In the genomic region with DNA sequence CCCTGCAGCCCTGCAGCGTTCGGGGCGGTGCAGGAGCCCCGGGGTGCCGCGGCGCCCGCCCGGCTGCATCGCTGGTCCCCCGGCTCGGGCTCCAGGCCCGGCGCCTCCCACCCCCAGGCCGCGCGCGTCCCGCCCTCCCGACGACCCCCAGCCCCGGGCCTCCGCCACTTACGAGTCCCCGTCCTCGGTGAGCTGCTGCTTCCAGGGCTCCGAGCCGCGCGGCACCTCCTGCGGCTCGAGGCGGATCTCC, we compare ENCODE assay signal across 8 cellular contexts. TPM values are rescaled to one million over a fixed set of nuclear protein-coding genes. Genes with fewer than 3 reads are reported as not detected.
DNase-seq lines count a peak whose midpoint lies in the region; ATAC-seq and TF ChIP-seq lines count a peak whose summit lies in the region.

No MANE protein-coding gene starts in this region.

- no peak for TF ChIP-seq CTCF in DND-41 (IDR thresholded peaks at IDR 0.05; ENCODE audit: borderline replicate concordance, extremely low read depth, low read length, poor library complexity, severe bottlenecking)

- WGBS in neuronal stem cell (ENCODE audit: extremely low coverage in 2 of 2, insufficient read length in 2 of 2, insufficient replicate concordance in 1 of 2), 2 donors: no CpG with 5 or more reads among the region's 33 CpGs

- H3K14ac ChIP-seq in neuronal stem cell (ENCODE audit: low read length): peak overlapping the region; percentile 87

- H3K18ac ChIP-seq in neuronal stem cell (ENCODE audit: low read length): peak overlapping the region; percentile 100

- no peaks in the 10 kb centered on the region for H3K9me2 ChIP-seq in Karpas-422 (replicated peaks; ENCODE audit: insufficient read depth, low read length)

- peak overlapping the region; percentile 33 for H2AK5ac ChIP-seq in neuronal stem cell (ENCODE audit: low read depth, low read length)

- H3K4me1 ChIP-seq in DND-41 (ENCODE audit: insufficient read depth, low read length): peaks cover 48% of the 10 kb centered on the region
- peaks cover 31% of the 10 kb centered on the region for H3K4me1 ChIP-seq in Karpas-422 (ENCODE audit: low read length)
- H3K4me1 ChIP-seq in duodenal mucosa (ENCODE audit: control insufficient read depth in 1 of 2, insufficient read depth in 2 of 2, low read length in 2 of 2): peaks cover 50 to 56% of the 10 kb centered on the region in 2 donors
- peaks cover 7 to 12% of the 10 kb centered on the region in 2 donors for H3K4me1 ChIP-seq in neuronal stem cell (ENCODE audit: control insufficient read depth in 2 of 2, insufficient read depth in 1 of 2, low read depth in 1 of 2, low read length in 2 of 2)

- H3K79me1 ChIP-seq in neuronal stem cell (ENCODE audit: low read depth, low read length): peaks cover 2% of the 10 kb centered on the region

- peak overlapping the region; percentile 99 for H3K23ac ChIP-seq in neuronal stem cell (ENCODE audit: low read depth, low read length, poor library complexity)

- no peaks in the 10 kb centered on the region for H3K9me3 ChIP-seq in DND-41 (ENCODE audit: insufficient read depth, low read length, severe bottlenecking)
- no peaks in the 10 kb centered on the region for H3K9me3 ChIP-seq in Karpas-422 (ENCODE audit: low read length)
- H3K9me3 ChIP-seq in duodenal mucosa (ENCODE audit: control insufficient read depth in 1 of 2, low read length in 2 of 2): no peaks in the 10 kb centered on the region
- no peaks in the 10 kb centered on the region for H3K9me3 ChIP-seq in neuronal stem cell (replicated peaks in 1 of 2; ENCODE audit: control insufficient read depth in 2 of 2, insufficient read depth in 1 of 2, low read depth in 1 of 2, low read length in 2 of 2)

- H3K27ac ChIP-seq in DND-41 (ENCODE audit: low read length) (peak overlapping the region; percentile 98), Karpas-422 (ENCODE audit: low read length) (peak overlapping the region; percentile 65), duodenal mucosa (ENCODE audit: low read depth, low read length) (peak overlapping the region; percentile 99), neuronal stem cell (replicated peaks; ENCODE audit: low read length) (peak overlapping the region; percentile 93)

- H3K36me3 ChIP-seq in DND-41 (ENCODE audit: insufficient read depth, low read length) (peaks cover 38% of the 10 kb centered on the region), Karpas-422 (ENCODE audit: insufficient read depth, low read length) (peaks cover 29% of the 10 kb centered on the region), duodenal mucosa (ENCODE audit: control insufficient read depth in 1 of 2, insufficient read depth in 2 of 2, low read length in 2 of 2) (peaks cover 36 to 40% of the 10 kb centered on the region in 2 donors), neuronal stem cell (replicated peaks in 1 of 2; ENCODE audit: control insufficient read depth in 2 of 2, insufficient read depth in 2 of 2, low read length in 2 of 2) (peaks cover 19 to 38% of the 10 kb centered on the region in 2 donors)

- H2BK120ac ChIP-seq in neuronal stem cell (ENCODE audit: low read depth, low read length): no peak overlapping the region

- H2BK5ac ChIP-seq in neuronal stem cell (ENCODE audit: low read length): peak overlapping the region; percentile 89

- H4K8ac ChIP-seq in neuronal stem cell (ENCODE audit: low read depth, low read length): no peak overlapping the region

- H3K9ac ChIP-seq in DND-41 (ENCODE audit: low read depth, low read length) (peak overlapping the region; percentile 98), Karpas-422 (ENCODE audit: low read length) (peak overlapping the region; percentile 98), duodenal mucosa (ENCODE audit: low read depth in 1 of 2, low read length in 2 of 2) (peak overlapping the region; percentile 90 to 94), neuronal stem cell (ENCODE audit: low read depth, low read length, poor library complexity) (peak overlapping the region; percentile 98)

- H4K20me1 ChIP-seq in DND-41 (ENCODE audit: insufficient read depth, low read length) (peaks cover 25% of the 10 kb centered on the region), Karpas-422 (ENCODE audit: insufficient read depth, low read depth, low read length) (peaks cover 16% of the 10 kb centered on the region)

- peak overlapping the region; percentile 35 for H4K91ac ChIP-seq in neuronal stem cell (ENCODE audit: low read depth, low read length, poor library complexity)

- H3K79me2 ChIP-seq in DND-41 (ENCODE audit: insufficient read depth, low read length): peaks cover 43% of the 10 kb centered on the region
- H3K79me2 ChIP-seq in Karpas-422 (ENCODE audit: low read length): peaks cover 8% of the 10 kb centered on the region

- no peak overlapping the region for H2BK12ac ChIP-seq in neuronal stem cell (ENCODE audit: low read length)

- DNase-seq in DND-41: no peak
- DNase-seq in Karpas-422: no peak
- no peak for DNase-seq in neuronal stem cell (ENCODE audit: low spot score)
- DNase-seq in NCI-H510A (lab: John Stamatoyannopoulos, UW): no peak
- no peak for DNase-seq in DMS53 treated with DMSO at 0.1 percent for 48 hours (lab: John Stamatoyannopoulos, UW; ENCODE audit: unreplicated experiment)
- DNase-seq in Ammon's horn (ENCODE audit: low spot score): no peak

- ATAC-seq in DND-41 (ENCODE audit: insufficient read depth, low read depth): no peak
- no peak for ATAC-seq in GM21390 (IDR thresholded peaks at IDR 0.05; ENCODE audit: unreplicated experiment)

- H3K27me3 ChIP-seq in DND-41 (ENCODE audit: insufficient read depth, low read length, poor library complexity) (no peaks in the 10 kb centered on the region), Karpas-422 (ENCODE audit: low read length) (no peaks in the 10 kb centered on the region), duodenal mucosa (ENCODE audit: control insufficient read depth in 1 of 2, insufficient read depth in 2 of 2, low read length in 2 of 2) (no peaks in the 10 kb centered on the region), neuronal stem cell (ENCODE audit: control insufficient read depth in 3 of 3, insufficient read depth in 3 of 3, low read depth in 1 of 3, low read length in 3 of 3) (no peaks in the 10 kb centered on the region)

- peak overlapping the region; percentile 55 for H2BK15ac ChIP-seq in neuronal stem cell (ENCODE audit: low read length)

- H2AFZ ChIP-seq in DND-41 (ENCODE audit: low read depth, low read length): peak overlapping the region; percentile 82
- peak overlapping the region; percentile 98 for H2AFZ ChIP-seq in Karpas-422 (ENCODE audit: low read length)
- H2AFZ ChIP-seq in neuronal stem cell (ENCODE audit: low read length): peak overlapping the region; percentile 96

- H3K4me3 ChIP-seq in DND-41 (ENCODE audit: low read depth in 1 of 2, low read length in 2 of 2) (peak overlapping the region; percentile 90 to 93; a peak in 3 of 4 replicates), Karpas-422 (ENCODE audit: low read length) (peak overlapping the region; percentile 95), duodenal mucosa (ENCODE audit: low read depth in 1 of 2, low read length in 2 of 2) (peak overlapping the region; percentile 83 to 87), neuronal stem cell (ENCODE audit: low read length in 2 of 2) (peak overlapping the region; percentile 77 to 98)

- no peak overlapping the region for H3K4ac ChIP-seq in neuronal stem cell (ENCODE audit: low read length)

- peak overlapping the region; percentile 86 for H3K4me2 ChIP-seq in DND-41 (ENCODE audit: insufficient read depth, low read length)
- peak overlapping the region; percentile 99 for H3K4me2 ChIP-seq in Karpas-422 (ENCODE audit: low read depth, low read length, poor library complexity, severe bottlenecking)
- peak overlapping the region; percentile 67 for H3K4me2 ChIP-seq in neuronal stem cell (ENCODE audit: insufficient read depth, low read length, poor library complexity, severe bottlenecking)

RNA-seq across cellular contexts. Expression of a gene that starts 0.4 kb away (rescaled TPM):
- total RNA-seq in Karpas-422 (2014; rRNA removed; shearing (Covaris generic); ENCODE audit: low replicate concordance): 27.6 and 53.5 TPM in 2 replicates
- polyA plus RNA-seq in neuronal stem cell (2013, experiment 1 of 2): 18.9 TPM
- polyA plus RNA-seq in neuronal stem cell (2013, experiment 2 of 2): 19.1 TPM
